In genomic region chr5:18048449-18048848, GRCh38 we compare ENCODE assay signal across 18 cellular contexts.
"Had no signal": no experiment of that assay in that cellular context is flagged by ENCODE, and none has a peak within 500 bp of the region (broad histone marks: within the 10 kb centered on the region; RNA-seq: fewer than 3 reads in every experiment).

No MANE protein-coding gene starts in this region.

- DNase-seq: activated CD4-positive, alpha-beta memory T cell treated with anti-CD3 and anti-CD28 coated beads for 36 hours; activated CD4-positive, CD25-positive, alpha-beta regulatory T cell treated with anti-CD3 and anti-CD28 coated beads, Interleukin-2, amount 50 U/mL, for 72 hours; activated gamma-delta T cell; activated naive CD8-positive, alpha-beta T cell treated with anti-CD3 and anti-CD28 coated beads, Interleukin-2, amount 10 ng/mL, durations not matched to agents 7 days and 5 days; activated T-cell treated with anti-CD3 and anti-CD28 coated beads, Interleukin-2, amount 50 U/mL, for 48 hours; anterior cingulate cortex; dorsolateral prefrontal cortex; esophagus squamous epithelium; foreskin fibroblast; head of caudate nucleus; sigmoid colon; stimulated activated CD4-positive, alpha-beta T cell treated with anti-CD3 and anti-CD28 coated beads, Interleukin-2, amount 100 ng/mL, for 24 hours; stimulated activated naive CD4-positive, alpha-beta T cell; substantia nigra; trophoblast cell had no signal

- H3K4me1 Mint-ChIP-seq: activated naive CD8-positive, alpha-beta T cell treated with anti-CD3 and anti-CD28 coated beads, Interleukin-2, amount 10 ng/mL, durations not matched to agents 7 days and 5 days; neural crest cell had no signal

- H3K27ac Mint-ChIP-seq: activated CD4-positive, alpha-beta memory T cell treated with anti-CD3 and anti-CD28 coated beads for 36 hours; activated naive CD8-positive, alpha-beta T cell treated with anti-CD3 and anti-CD28 coated beads, Interleukin-2, amount 10 ng/mL, durations not matched to agents 7 days and 5 days; T-helper 2 cell treated with Interferon-gamma antibody and Interleukin-4, amounts not matched to agents 5 μg/mL and 100 μg/mL, for 36 hours had no signal

- H3K36me3 Mint-ChIP-seq: activated CD4-positive, alpha-beta memory T cell treated with anti-CD3 and anti-CD28 coated beads for 36 hours; activated naive CD8-positive, alpha-beta T cell treated with anti-CD3 and anti-CD28 coated beads, Interleukin-2, amount 10 ng/mL, durations not matched to agents 7 days and 5 days had no signal

- H3K9me3 Mint-ChIP-seq: neural crest cell had no signal

- FAIRE-seq: endometrium had no signal

- H3K27ac ChIP-seq: dorsolateral prefrontal cortex, esophagus squamous epithelium, sigmoid colon had no signal

- H3K27me3 Mint-ChIP-seq: activated CD4-positive, alpha-beta memory T cell treated with anti-CD3 and anti-CD28 coated beads for 36 hours; activated naive CD8-positive, alpha-beta T cell treated with anti-CD3 and anti-CD28 coated beads, Interleukin-2, amount 10 ng/mL, durations not matched to agents 7 days and 5 days had no signal

- H3K4me3 ChIP-seq: dorsolateral prefrontal cortex, esophagus squamous epithelium, sigmoid colon had no signal

- H3K4me3 Mint-ChIP-seq: activated CD4-positive, alpha-beta memory T cell treated with anti-CD3 and anti-CD28 coated beads for 36 hours; activated naive CD8-positive, alpha-beta T cell treated with anti-CD3 and anti-CD28 coated beads, Interleukin-2, amount 10 ng/mL, durations not matched to agents 7 days and 5 days; neural crest cell; T-helper 2 cell treated with Interferon-gamma antibody and Interleukin-4, amounts not matched to agents 5 μg/mL and 100 μg/mL, for 36 hours had no signal
